In the genomic region with DNA sequence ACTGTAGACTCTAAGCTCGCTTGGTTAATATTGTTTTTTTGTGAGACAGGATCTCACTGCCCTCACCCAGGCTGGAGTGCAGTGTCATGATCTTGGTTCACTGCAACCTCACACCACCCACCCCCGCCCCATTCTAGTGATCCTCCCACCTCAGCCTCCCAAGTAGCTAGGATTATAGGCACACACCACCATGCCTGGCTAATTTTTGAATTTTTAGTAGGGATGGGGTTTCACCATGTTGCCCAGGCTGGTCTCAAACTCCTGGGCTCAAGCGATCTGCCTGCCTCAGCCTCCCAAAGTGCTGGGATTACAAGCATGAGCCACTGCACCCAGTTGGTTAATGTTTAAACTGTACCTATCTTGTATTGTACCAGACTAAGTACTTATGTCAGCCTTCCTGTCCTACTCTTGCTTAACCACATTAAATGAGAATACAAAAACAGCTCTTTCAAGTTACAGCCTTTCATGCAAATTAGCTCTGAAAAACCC, we compare ENCODE assay signal across 8 cellular contexts. TPM values are rescaled to one million over a fixed set of nuclear protein-coding genes. Genes with fewer than 3 reads are reported as not detected.
DNase-seq lines count a peak whose midpoint lies in the region; ATAC-seq and TF ChIP-seq lines count a peak whose summit lies in the region.
"Not testable (repeated sequence)": the region's sequence is repeated elsewhere in the genome, so short reads cannot be mapped to it uniquely, and the experiment has no call there.

No MANE protein-coding gene starts in this region.

- not testable (repeated sequence) for TF ChIP-seq CTCF in activated B cell treated with CpG ODN at 0.5 μM for 24 hours (IDR thresholded peaks at IDR 0.05)

- DNase-seq in COLO668 (lab: John Stamatoyannopoulos, UW; ENCODE audit: unreplicated experiment) (peak; percentile 2), HuH-7 (ENCODE audit: low spot score) (peak; percentile 65)
- DNase-seq in activated B cell treated with CpG ODN at 0.5 μM for 24 hours; effector memory CD8-positive, alpha-beta T cell; natural killer cell treated with Interleukin-12 subunit alpha and Interleukin-12 subunit beta and Interleukin-15 and Interleukin-18, amount 100 ng/mL, for 72 hours (ENCODE audit: low spot score): not testable (repeated sequence)

- intact Hi-C loops in activated B cell treated with CpG ODN at 0.5 μM for 24 hours (cut with micrococcal nuclease), result loop anchor here (2.0 kb wide), 1 partner anchor 18 kb away; no protein-coding TSS in a partner anchor

- H3K27me3 Mint-ChIP-seq in activated B cell treated with CpG ODN at 0.5 μM for 24 hours; effector memory CD8-positive, alpha-beta T cell; natural killer cell treated with Interleukin-12 subunit alpha and Interleukin-12 subunit beta and Interleukin-15 and Interleukin-18, amount 100 ng/mL, for 72 hours: not testable (repeated sequence)

- H3K4me3 Mint-ChIP-seq in activated B cell treated with CpG ODN at 0.5 μM for 24 hours, result peak overlapping the region; percentile 48
- H3K4me3 Mint-ChIP-seq in effector memory CD8-positive, alpha-beta T cell, result peak overlapping the region in 1 of 2 donors; percentile 64
- H3K4me3 Mint-ChIP-seq in natural killer cell treated with Interleukin-12 subunit alpha and Interleukin-12 subunit beta and Interleukin-15 and Interleukin-18, amount 100 ng/mL, for 72 hours, result peak overlapping the region; percentile 40

- H3K36me3 Mint-ChIP-seq in activated B cell treated with CpG ODN at 0.5 μM for 24 hours (ENCODE audit: low read depth); effector memory CD8-positive, alpha-beta T cell (ENCODE audit: insufficient read depth); natural killer cell treated with Interleukin-12 subunit alpha and Interleukin-12 subunit beta and Interleukin-15 and Interleukin-18, amount 100 ng/mL, for 72 hours: not testable (repeated sequence)

- peaks cover 70% of the 10 kb centered on the region for H3K4me1 Mint-ChIP-seq in activated B cell treated with CpG ODN at 0.5 μM for 24 hours
- H3K4me1 Mint-ChIP-seq in effector memory CD8-positive, alpha-beta T cell (ENCODE audit: low read depth in 2 of 2), result peaks cover 20 to 49% of the 10 kb centered on the region in 2 donors
- H3K4me1 Mint-ChIP-seq in natural killer cell treated with Interleukin-12 subunit alpha and Interleukin-12 subunit beta and Interleukin-15 and Interleukin-18, amount 100 ng/mL, for 72 hours (ENCODE audit: low read depth in 2 of 2), result peaks cover 23 to 29% of the 10 kb centered on the region in 2 donors

- H3K9me3 Mint-ChIP-seq in activated B cell treated with CpG ODN at 0.5 μM for 24 hours; effector memory CD8-positive, alpha-beta T cell; natural killer cell treated with Interleukin-12 subunit alpha and Interleukin-12 subunit beta and Interleukin-15 and Interleukin-18, amount 100 ng/mL, for 72 hours: not testable (repeated sequence)

- ATAC-seq in GM18870 (IDR thresholded peaks at IDR 0.05; ENCODE audit: unreplicated experiment) (peak; percentile 84), GM21528 (IDR thresholded peaks at IDR 0.05; ENCODE audit: low FRiP score, unreplicated experiment) (peak; percentile 89), HG02981 (IDR thresholded peaks at IDR 0.05; ENCODE audit: unreplicated experiment) (peak; percentile 95), activated B cell treated with CpG ODN at 0.5 μM for 24 hours (ENCODE audit: low read depth) (peak; percentile 78)
- peak; percentile 88 for ATAC-seq in effector memory CD8-positive, alpha-beta T cell (replicated peaks)
- ATAC-seq in natural killer cell treated with Interleukin-12 subunit alpha and Interleukin-12 subunit beta and Interleukin-15 and Interleukin-18, amount 100 ng/mL, for 72 hours, result not testable (repeated sequence)

- CTCF ChIA-PET in activated B cell treated with CpG ODN at 0.5 μM for 24 hours (lab: Charles Lee), result not testable (repeated sequence)

- POLR2A ChIA-PET in activated B cell treated with CpG ODN at 0.5 μM for 24 hours (lab: Charles Lee), result interaction anchor here (0.7 to 1.9 kb wide), 2 partner anchors 9 to 23 kb away, joined by 3 to 6 read pairs; partner anchors contain the start of gene SETD2

- peak overlapping the region; percentile 66 for H3K27ac Mint-ChIP-seq in activated B cell treated with CpG ODN at 0.5 μM for 24 hours
- peak overlapping the region; percentile 59 to 92 for H3K27ac Mint-ChIP-seq in effector memory CD8-positive, alpha-beta T cell
- peak overlapping the region; percentile 27 to 43 for H3K27ac Mint-ChIP-seq in natural killer cell treated with Interleukin-12 subunit alpha and Interleukin-12 subunit beta and Interleukin-15 and Interleukin-18, amount 100 ng/mL, for 72 hours

RNA-seq across cellular contexts. Expression of gene SETD2, which starts 22.9 kb away (rescaled TPM):
- 56.9 and 65.7 TPM in 2 replicates for total RNA-seq in activated B cell treated with CpG ODN at 0.5 μM for 24 hours
- 10 to 100 TPM; 40.8 to 48.3 TPM for total RNA-seq in natural killer cell treated with Interleukin-12 subunit alpha and Interleukin-12 subunit beta and Interleukin-15 and Interleukin-18, amount 100 ng/mL, for 72 hours
